In genomic region chr5:149372041-149372805, GRCh38 we compare ENCODE assay signal across 21 cellular contexts. TPM values are rescaled to one million over a fixed set of nuclear protein-coding genes. Genes with fewer than 3 reads are reported as not detected.
DNase-seq lines count a peak whose midpoint lies in the region; ATAC-seq, FAIRE-seq and TF ChIP-seq lines count a peak whose summit lies in the region.
"Had no signal": no experiment of that assay in that cellular context is flagged by ENCODE, and none has a peak within 500 bp of the region (broad histone marks: within the 10 kb centered on the region; RNA-seq: fewer than 3 reads in every experiment).

No MANE protein-coding gene starts in this region.

- no peak overlapping the region for H3K4me3 ChIP-seq in NB4 (ENCODE audit: low read depth, low read length)
- H3K4me3 ChIP-seq in coronary artery: no peak overlapping the region
- no peak overlapping the region for H3K4me3 ChIP-seq in psoas muscle
- no peak overlapping the region for H3K4me3 ChIP-seq in uterus
- H3K4me3 ChIP-seq in body of pancreas: no peak overlapping the region
- H3K4me3 ChIP-seq in small intestine (ENCODE audit: low read depth in 1 of 2, low read length in 2 of 2): no peak overlapping the region
- H3K4me3 ChIP-seq: heart right ventricle had no signal

- H3K4me1 ChIP-seq in psoas muscle: peaks cover 9% of the 10 kb centered on the region
- no peaks in the 10 kb centered on the region for H3K4me1 ChIP-seq in uterus
- H3K4me1 ChIP-seq in body of pancreas: peaks cover 18% of the 10 kb centered on the region
- H3K4me1 ChIP-seq in small intestine (ENCODE audit: control insufficient read depth in 2 of 2, insufficient read depth in 1 of 2, low read depth in 1 of 2, low read length in 1 of 2): no peaks in the 10 kb centered on the region
- H3K4me1 ChIP-seq: foreskin keratinocyte had no signal

- WGBS in psoas muscle, 3 donors: 41 to 50% (median 47%) methylated on average over 4 of the region's 4 CpGs
- 70 to 78% methylated on average over 4 of the region's 4 CpGs for WGBS in body of pancreas, 2 donors
- WGBS in small intestine, 3 donors: 75 to 94% (median 90%) methylated on average over 4 of the region's 4 CpGs

- no peak for TF ChIP-seq CTCF in NB4 (IDR thresholded peaks at IDR 0.05; ENCODE audit: low read depth, low read length)
- TF ChIP-seq CTCF in coronary artery (IDR thresholded peaks at IDR 0.05): no peak
- TF ChIP-seq CTCF in psoas muscle (IDR thresholded peaks at IDR 0.05): no peak
- no peak for TF ChIP-seq CTCF in uterus (IDR thresholded peaks at IDR 0.05)
- no peak for TF ChIP-seq CTCF in body of pancreas (IDR thresholded peaks at IDR 0.05)

- H3K9me3 ChIP-seq in psoas muscle: no peaks in the 10 kb centered on the region
- no peaks in the 10 kb centered on the region for H3K9me3 ChIP-seq in uterus
- H3K9me3 ChIP-seq in body of pancreas: no peaks in the 10 kb centered on the region
- no peaks in the 10 kb centered on the region for H3K9me3 ChIP-seq in small intestine (ENCODE audit: control insufficient read depth, low read depth)
- H3K9me3 ChIP-seq: heart right ventricle had no signal

- H3K36me3 ChIP-seq in psoas muscle (ENCODE audit: insufficient read depth in 1 of 2, low read depth in 1 of 2) (no peaks in the 10 kb centered on the region), uterus (no peaks in the 10 kb centered on the region), body of pancreas (replicated peaks in 1 of 2; ENCODE audit: insufficient read depth in 1 of 2, low read depth in 2 of 2) (no peaks in the 10 kb centered on the region), small intestine (ENCODE audit: control insufficient read depth in 2 of 2, insufficient read depth in 2 of 2, low read length in 2 of 2) (no peaks in the 10 kb centered on the region)
- H3K36me3 ChIP-seq: heart right ventricle had no signal

- H3K27me3 ChIP-seq in psoas muscle (ENCODE audit: insufficient read depth in 3 of 3, low read length in 2 of 3) (no peaks in the 10 kb centered on the region), uterus (no peaks in the 10 kb centered on the region), body of pancreas (no peaks in the 10 kb centered on the region), small intestine (ENCODE audit: control insufficient read depth in 2 of 2, insufficient read depth in 2 of 2, low read length in 2 of 2) (no peaks in the 10 kb centered on the region)
- H3K27me3 ChIP-seq: heart right ventricle had no signal

- ATAC-seq in psoas muscle: no peak
- no peak for ATAC-seq in body of pancreas

- no peak for FAIRE-seq in small intestine (lab: Jason Lieb, UNC)
- FAIRE-seq: G401.6, keratinocyte had no signal

- TF ChIP-seq POLR2A in NB4 (IDR thresholded peaks at IDR 0.05; ENCODE audit: extremely low read depth, insufficient read length): no peak
- TF ChIP-seq POLR2A in uterus (IDR thresholded peaks at IDR 0.05): no peak
- TF ChIP-seq POLR2A in body of pancreas (IDR thresholded peaks at IDR 0.05): no peak

- H3K27ac ChIP-seq in coronary artery (peak overlapping the region; percentile 63 to 86), psoas muscle (peak overlapping the region; percentile 21), uterus (peak overlapping the region; percentile 36 to 72), body of pancreas (no peak overlapping the region), small intestine (ENCODE audit: low read depth in 1 of 2, low read length in 1 of 2) (no peak overlapping the region)
- H3K27ac ChIP-seq: foreskin keratinocyte had no signal

- intact Hi-C loops in psoas muscle (cut with DNase I): no loop called here
- intact Hi-C loops in uterus (cut with DNase I; ENCODE audit: low total_unique reads): no loop called here
- intact Hi-C loops in body of pancreas (cut with DNase I): no loop called here

- DNase-seq in NB4 (ENCODE audit: low read depth) (peak; percentile 16), coronary artery (ENCODE audit: low spot score) (peak; percentile 68), psoas muscle (no peak), uterus (peak in 1 of 2 donors; percentile 49), superior temporal gyrus (ENCODE audit: extremely low spot score) (no peak), body of pancreas (no peak), small intestine (no peak)
- DNase-seq: NCI-H2171 had no signal

RNA-seq across cellular contexts. Expression of gene IL17B, which starts 6.9 kb away (rescaled TPM):
- total RNA-seq in psoas muscle (under 1 TPM in 1 of 4 donors, not detected in 3; 0.58 TPM), uterus (1 to 10 TPM in 2 of 4 donors, not detected in 2; 1.6 to 2.3 TPM), body of pancreas (not detected)
- polyA plus RNA-seq in psoas muscle (under 1 TPM in 2 of 3 donors, not detected in 1; 0.08 to 0.42 TPM), small intestine (under 1 TPM in 1 of 3 donors, not detected in 2; 0.98 TPM)
- total RNA-seq: activated CD4-positive, alpha-beta T cell treated with anti-CD3 and anti-CD28 coated beads, Interleukin-2, amount 10 ng/mL, durations not matched to agents 7 days and 5 days; activated naive CD4-positive, alpha-beta T cell treated with anti-CD3 and anti-CD28 coated beads, Interleukin-2, amount 50 U/mL, for 72 hours; cardiac septum; foreskin keratinocyte; left ventricle myocardium superior; mesenteric fat pad; OCI-LY7; progenitor cell of endocrine pancreas; SK-MEL-5; WTC11 had no signal
- polyA plus RNA-seq: foreskin keratinocyte, keratinocyte had no signal

RNA-seq across cellular contexts. Expression of gene PCYOX1L, which starts 14.4 kb away (rescaled TPM):
- total RNA-seq in psoas muscle (1 to 10 TPM in 1 of 4 donors, under 1 TPM in 3; 0.65 to 2.7 (median 0.84) TPM), uterus (1 to 10 TPM in 3 of 4 donors, under 1 TPM in 1; 0.59 to 8.6 (median 5.9) TPM), body of pancreas (1 to 10 TPM; 3.9 to 5.6 TPM)
- polyA plus RNA-seq in psoas muscle (1 to 10 TPM in 1 of 3 donors, under 1 TPM in 2; 0.28 to 1.1 (median 0.70) TPM), small intestine (1 to 10 TPM; 1.3 to 7.5 (median 1.6) TPM)

RNA-seq across cellular contexts. Expression of gene GRPEL2, which starts 26.9 kb away (rescaled TPM):
- total RNA-seq in psoas muscle (10 to 100 TPM in 2 of 4 donors, 1 to 10 TPM in 2; 8.8 to 11.1 (median 9.5) TPM), uterus (10 to 100 TPM; 13.5 to 27.0 (median 22.6) TPM), body of pancreas (10 to 100 TPM in 1 of 2 donors, 1 to 10 TPM in 1; 4.9 to 10.6 TPM)
- polyA plus RNA-seq in psoas muscle (10 to 100 TPM in 2 of 3 donors, 1 to 10 TPM in 1; 4.7 to 11.6 (median 11.0) TPM), small intestine (10 to 100 TPM in 1 of 3 donors, 1 to 10 TPM in 2; 2.9 to 13.9 (median 3.5) TPM)

Comparison
In these comparisons a context has a peak if more than half of its experiments do, and no peak if none do; other contexts are left out.
1. DNase-seq: peak in NB4 (single experiment) and coronary artery (single experiment); none in psoas muscle (0 of 2), superior temporal gyrus (single experiment), body of pancreas (0 of 4) and small intestine (single experiment).
2. H3K27ac ChIP-seq: peak in coronary artery (2 of 2), psoas muscle (single experiment) and uterus (2 of 2); none in body of pancreas (0 of 4) and small intestine (0 of 2).